Comparison of ENCODE assay signal across 1 cellular context in the genomic region with DNA sequence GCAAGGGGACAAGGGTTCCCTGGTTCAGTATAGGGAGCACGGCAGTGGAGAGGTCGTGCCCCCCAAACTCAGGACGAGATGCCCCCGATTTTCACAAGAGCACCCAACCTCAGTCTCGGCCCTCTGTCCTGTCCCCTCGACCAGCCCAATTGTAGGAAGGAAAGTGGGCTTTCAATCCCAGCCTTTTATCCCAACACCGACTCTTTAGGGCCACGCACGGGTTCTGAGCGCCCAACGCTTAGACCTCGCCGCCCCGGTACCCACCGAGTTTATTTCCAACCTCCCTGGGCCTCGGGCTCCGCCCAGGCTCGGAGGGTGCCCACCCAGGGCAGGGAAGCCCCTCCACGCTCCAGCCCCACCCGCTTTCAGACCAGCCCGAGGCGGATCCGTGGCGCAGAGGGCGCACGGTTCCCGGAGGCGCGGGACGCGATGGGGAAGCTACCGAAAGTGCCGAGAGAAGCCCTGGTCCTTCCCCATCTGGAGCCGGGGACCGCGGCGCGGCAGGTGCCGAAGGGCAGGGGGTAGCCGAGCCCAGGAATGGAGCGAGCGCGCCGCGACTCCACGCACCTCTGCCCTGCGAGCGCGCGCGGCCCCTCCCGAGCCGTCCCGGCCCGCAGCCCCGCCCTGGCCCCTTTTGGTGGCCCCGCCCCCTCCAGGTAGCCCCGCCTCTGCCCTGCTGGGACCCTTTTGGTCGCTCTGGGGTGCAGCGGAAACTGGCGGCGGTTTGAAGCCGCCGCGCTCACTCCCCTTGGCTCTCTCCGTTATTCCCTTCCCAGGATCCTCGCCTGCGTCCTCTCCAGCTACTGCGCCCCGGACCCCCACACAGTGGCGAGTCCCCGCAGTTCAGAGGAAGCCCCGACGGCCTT.
TF ChIP-seq lines count a peak whose summit lies in the region.

No MANE protein-coding gene starts in this region.

TF ChIP-seq in K562, 482 proteins besides CTCF, POLR2A, EP300 and RAD21:
- TF ChIP-seq HDAC6 (IDR thresholded peaks at IDR 0.05; ENCODE audit: low read depth, low read length) = peak; percentile 17; the same call in 1 of the 2 replicates
- no peak for TF ChIP-seq ZNF232 (CRISPR knock-in tag; IDR thresholded peaks at IDR 0.05)
